ENCODE assay signal across 23 cellular contexts in genomic region chr2:10196275-10196892, GRCh38.
DNase-seq lines count a peak whose midpoint lies in the region; ATAC-seq and TF ChIP-seq lines count a peak whose summit lies in the region.
"Had no signal": no experiment of that assay in that cellular context is flagged by ENCODE, and none has a peak within 500 bp of the region (broad histone marks: within the 10 kb centered on the region; RNA-seq: fewer than 3 reads in every experiment).

No MANE protein-coding gene starts in this region.

- TF ChIP-seq CTCF in fibroblast of villous mesenchyme (IDR thresholded peaks at IDR 0.05; ENCODE audit: insufficient read depth, low read depth, low read length) = no peak

- H3K4me3 Mint-ChIP-seq in naive thymus-derived CD4-positive, alpha-beta T cell = no peak overlapping the region
- H3K4me3 Mint-ChIP-seq: activated CD4-positive, alpha-beta T cell treated with anti-CD3 and anti-CD28 coated beads, Interleukin-2, amount 10 ng/mL, durations not matched to agents 7 days and 5 days; activated T-helper 17 cell treated with anti-CD3 and anti-CD28 coated beads, Interleukin-2, amount 50 U/mL, for 72 hours; nephron progenitor cell; T-helper 1 cell treated with Interleukin-12 subunit alpha and Interleukin-12 subunit beta and Interleukin-4 antibody, amounts not matched to agents 30 μg/mL and 1 μg/mL, for 36 hours had no signal

- DNase-seq in M059J (ENCODE audit: low read depth) (peak; percentile 31), fibroblast of villous mesenchyme (ENCODE audit: low read depth) (peak; percentile 22), substantia nigra (lab: John Stamatoyannopoulos, UW) (peak in 28 of 49 donors; percentile 11 to 73 (median 45)), KG1 (lab: John Stamatoyannopoulos, UW) (no peak), HPDE6-E6E7 (ENCODE audit: extremely low spot score) (no peak), left ventricle myocardium superior (no peak)
- no peak for DNase-seq in naive thymus-derived CD4-positive, alpha-beta T cell
- DNase-seq: activated CD4-positive, alpha-beta T cell treated with anti-CD3 and anti-CD28 coated beads, Interleukin-2, amount 10 ng/mL, durations not matched to agents 7 days and 5 days; effector CD4-positive, alpha-beta T cell; GM23248; mesenchymal stem cell; NCI-H1105; NCI-H2029 treated with DMSO at 0.1 percent for 48 hours; nephron progenitor cell; PC-3; psoas muscle; stimulated activated CD4-positive, alpha-beta T cell treated with anti-CD3 and anti-CD28 coated beads, Interleukin-4, amount 100 ng/mL, for 4 hours had no signal

- H3K9me3 ChIP-seq in naive thymus-derived CD4-positive, alpha-beta T cell (ENCODE audit: control insufficient read depth in 2 of 3, low read length in 3 of 3) = no peaks in the 10 kb centered on the region
- H3K9me3 ChIP-seq: ascending aorta, psoas muscle, vagina had no signal

- CTCF ChIA-PET in naive thymus-derived CD4-positive, alpha-beta T cell (lab: Charles Lee) = no interaction called here

- H3K4me1 ChIP-seq in naive thymus-derived CD4-positive, alpha-beta T cell (ENCODE audit: control insufficient read depth in 2 of 2, insufficient read depth in 2 of 2, low read length in 2 of 2) = no peaks in the 10 kb centered on the region
- H3K4me1 ChIP-seq: ascending aorta, psoas muscle had no signal

- no peaks in the 10 kb centered on the region for H3K27me3 Mint-ChIP-seq in naive thymus-derived CD4-positive, alpha-beta T cell
- H3K27me3 Mint-ChIP-seq: activated CD4-positive, alpha-beta T cell treated with anti-CD3 and anti-CD28 coated beads, Interleukin-2, amount 10 ng/mL, durations not matched to agents 7 days and 5 days; activated T-helper 17 cell treated with anti-CD3 and anti-CD28 coated beads, Interleukin-2, amount 50 U/mL, for 72 hours had no signal

- H3K27ac ChIP-seq in naive thymus-derived CD4-positive, alpha-beta T cell (ENCODE audit: low read depth, low read length) = no peak overlapping the region
- no peak overlapping the region for H3K27ac ChIP-seq in substantia nigra (ENCODE audit: low read depth, low read length, poor library complexity, severe bottlenecking)
- H3K27ac ChIP-seq: ascending aorta, GM23248, psoas muscle, vagina had no signal

- H3K27me3 ChIP-seq in naive thymus-derived CD4-positive, alpha-beta T cell (ENCODE audit: control insufficient read depth in 2 of 2, insufficient read depth in 2 of 2, low read length in 2 of 2) = no peaks in the 10 kb centered on the region
- H3K27me3 ChIP-seq: ascending aorta, vagina had no signal

- peaks cover 0 to 1% (median 0%) of the 10 kb centered on the region in 7 donors for H3K4me1 Mint-ChIP-seq in naive thymus-derived CD4-positive, alpha-beta T cell
- H3K4me1 Mint-ChIP-seq: activated CD4-positive, alpha-beta T cell treated with anti-CD3 and anti-CD28 coated beads, Interleukin-2, amount 10 ng/mL, durations not matched to agents 7 days and 5 days; activated T-helper 17 cell treated with anti-CD3 and anti-CD28 coated beads, Interleukin-2, amount 50 U/mL, for 72 hours had no signal

- H3K36me3 ChIP-seq in naive thymus-derived CD4-positive, alpha-beta T cell (ENCODE audit: control insufficient read depth in 2 of 3, insufficient read depth in 3 of 3, low read length in 3 of 3) = no peaks in the 10 kb centered on the region
- H3K36me3 ChIP-seq: ascending aorta, vagina had no signal

- H3K4me3 ChIP-seq in fibroblast of villous mesenchyme (ENCODE audit: low read depth, low read length) = no peak overlapping the region
- H3K4me3 ChIP-seq in naive thymus-derived CD4-positive, alpha-beta T cell (ENCODE audit: low read length) = no peak overlapping the region
- H3K4me3 ChIP-seq: ascending aorta, GM23248, psoas muscle, vagina had no signal

- intact Hi-C loops in naive thymus-derived CD4-positive, alpha-beta T cell (cut with micrococcal nuclease) = no loop called here
- intact Hi-C loops in left ventricle myocardium superior (cut with micrococcal nuclease) = no loop called here

- H3K36me3 Mint-ChIP-seq in naive thymus-derived CD4-positive, alpha-beta T cell = peaks cover 0 to 9% (median 0%) of the 10 kb centered on the region in 5 donors

- ATAC-seq in naive thymus-derived CD4-positive, alpha-beta T cell = peak; percentile 9
- ATAC-seq in GM21737 (IDR thresholded peaks at IDR 0.05; ENCODE audit: unreplicated experiment) (no peak), left ventricle myocardium superior (no peak)
- ATAC-seq: activated naive CD4-positive, alpha-beta T cell treated with anti-CD3 and anti-CD28 coated beads, Interleukin-2, amount 50 U/mL, for 72 hours; activated T-helper 17 cell treated with anti-CD3 and anti-CD28 coated beads, Interleukin-2, amount 50 U/mL, for 72 hours; PC-3; psoas muscle had no signal

- H3K9me3 Mint-ChIP-seq in naive thymus-derived CD4-positive, alpha-beta T cell = no peaks in the 10 kb centered on the region
- H3K9me3 Mint-ChIP-seq: activated CD4-positive, alpha-beta T cell treated with anti-CD3 and anti-CD28 coated beads, Interleukin-2, amount 10 ng/mL, durations not matched to agents 7 days and 5 days; activated naive CD4-positive, alpha-beta T cell treated with anti-CD3 and anti-CD28 coated beads, Interleukin-2, amount 50 U/mL, for 72 hours; activated T-helper 17 cell treated with anti-CD3 and anti-CD28 coated beads, Interleukin-2, amount 50 U/mL, for 72 hours; T-helper 1 cell treated with Interleukin-12 subunit alpha and Interleukin-12 subunit beta and Interleukin-4 antibody, amounts not matched to agents 30 μg/mL and 1 μg/mL, for 36 hours had no signal

- POLR2A ChIA-PET in naive thymus-derived CD4-positive, alpha-beta T cell (lab: Charles Lee) = no interaction called here

- H3K27ac Mint-ChIP-seq in naive thymus-derived CD4-positive, alpha-beta T cell = no peak overlapping the region
- H3K27ac Mint-ChIP-seq: activated CD4-positive, alpha-beta T cell treated with anti-CD3 and anti-CD28 coated beads, Interleukin-2, amount 10 ng/mL, durations not matched to agents 7 days and 5 days; activated T-helper 17 cell treated with anti-CD3 and anti-CD28 coated beads, Interleukin-2, amount 50 U/mL, for 72 hours; nephron progenitor cell; T-helper 1 cell treated with Interleukin-12 subunit alpha and Interleukin-12 subunit beta and Interleukin-4 antibody, amounts not matched to agents 30 μg/mL and 1 μg/mL, for 36 hours had no signal

Comparison
In these comparisons a context has a peak if more than half of its experiments do, and no peak if none do; other contexts are left out.
1. DNase-seq: peak in M059J (single experiment), fibroblast of villous mesenchyme (single experiment) and substantia nigra (28 of 49); none in naive thymus-derived CD4-positive, alpha-beta T cell (0 of 9), KG1 (single experiment), HPDE6-E6E7 (single experiment) and left ventricle myocardium superior (single experiment).